8 cellular contexts compared by ENCODE assay signal in the genomic region with DNA sequence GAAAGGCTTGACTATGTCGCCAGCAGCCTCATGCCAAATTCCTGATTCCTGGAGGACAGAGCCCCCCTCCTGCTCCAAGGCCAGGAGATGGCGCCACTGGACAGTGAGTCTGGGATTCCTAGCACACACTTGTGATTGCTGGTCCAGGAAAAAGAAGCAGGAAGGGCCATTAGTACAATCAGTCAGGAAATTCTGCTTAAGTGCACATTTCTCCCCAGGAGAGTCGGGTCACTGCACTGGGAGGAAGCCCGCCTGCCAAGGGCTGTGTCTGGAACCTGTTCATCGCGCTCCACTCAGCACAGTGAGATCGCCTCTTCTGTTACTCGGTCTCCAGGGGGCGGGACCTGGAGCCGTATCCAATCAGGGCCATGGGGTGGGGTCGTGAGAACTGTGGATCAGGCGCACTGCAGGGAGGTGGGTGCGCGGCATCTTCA.
DNase-seq lines count a peak whose midpoint lies in the region; ATAC-seq, FAIRE-seq and TF ChIP-seq lines count a peak whose summit lies in the region.

No MANE protein-coding gene starts in this region.

- no peak overlapping the region for H2AFZ ChIP-seq in GM12878 (ENCODE audit: control insufficient read depth, low read depth, low read length)

- peak; percentile 24 to 39 (median 34); a peak in 4 of 6 replicates for TF ChIP-seq CTCF in GM12878 (IDR thresholded peaks at IDR 0.05 in 2 of 3, conservative IDR thresholded peaks at IDR 0.05 in 1 of 3; ENCODE audit: control insufficient read depth in 2 of 3, extremely low read depth in 1 of 3, insufficient read depth in 1 of 3, low read depth in 3 of 3, low read length in 3 of 3)

- SMC1A ChIA-PET in GM12878 (lab: Charles Lee; ENCODE audit: uncharacterized antibody, unreplicated experiment): no interaction called here

- no TSS peak for BruUV-seq in GM12878 (replicated peaks; lab: Mats Ljungman, UMichigan)

- TF ChIP-seq EP300 in GM12878 (IDR thresholded peaks at IDR 0.05; ENCODE audit: borderline replicate concordance in 1 of 2, control insufficient read depth in 1 of 2, low read depth in 2 of 2, low read length in 2 of 2): no peak

- peak; percentile 48 for DNase-seq in CD1c-positive myeloid dendritic cell (ENCODE audit: extremely low spot score)
- no peak for DNase-seq in GM12878 (ENCODE audit: low read depth, low spot score)
- DNase-seq in retina: peak; percentile 91
- DNase-seq in NK-92 (lab: John Stamatoyannopoulos, UW; ENCODE audit: unreplicated experiment): no peak
- DNase-seq in T-helper 9 cell: no peak
- no peak for DNase-seq in NCI-H1694 (lab: John Stamatoyannopoulos, UW)

- H3K9ac ChIP-seq in HUES6 (ENCODE audit: low read length): no peak overlapping the region
- H3K9ac ChIP-seq in GM12878 (ENCODE audit: control insufficient read depth, insufficient read depth, low read length): no peak overlapping the region

- TF ChIP-seq RAD21 in GM12878 (IDR thresholded peaks at IDR 0.05; ENCODE audit: insufficient read depth, low read depth, low read length): no peak

- no peak for FAIRE-seq in GM12878 (lab: Jason Lieb, UNC)

- 16% methylated on average over 14 of the region's 14 CpGs for WGBS in GM12878 (ENCODE audit: insufficient coverage, insufficient replicate concordance, low lambda C conversion rate, missing lambda C conversion rate)

- ATAC-seq in GM12878: no peak

- H3K9me3 ChIP-seq in HUES6 (ENCODE audit: control insufficient read depth, insufficient read depth, low read depth, low read length): peaks cover 50% of the 10 kb centered on the region
- H3K9me3 ChIP-seq in GM12878 (replicated peaks; ENCODE audit: control insufficient read depth, insufficient read depth, low read length): peaks cover 3% of the 10 kb centered on the region; the same call in 2 of the 3 replicates

- H3K79me2 ChIP-seq in GM12878 (ENCODE audit: control insufficient read depth, insufficient read depth, low read length): no peaks in the 10 kb centered on the region

- CTCF ChIA-PET in GM12878 (lab: Yijun Ruan, JAX): interaction anchor here (0.7 kb wide), 1 partner anchor 13 kb away, joined by 3 read pairs; no protein-coding TSS in a partner anchor

- POLR2A ChIA-PET in GM12878 (lab: Charles Lee): no interaction called here

- no peaks in the 10 kb centered on the region for H4K20me1 ChIP-seq in GM12878 (ENCODE audit: control insufficient read depth, insufficient read depth)

- in situ Hi-C loops in GM12878 (cut with MboI): no loop called here

- H3K27ac ChIP-seq in HUES6 (ENCODE audit: low read depth, low read length): no peak overlapping the region
- no peak overlapping the region for H3K27ac ChIP-seq in GM12878 (ENCODE audit: control insufficient read depth, insufficient read depth)

- no peaks in the 10 kb centered on the region; the same call in 1 of the 2 replicates for H3K27me3 ChIP-seq in HUES6 (ENCODE audit: control insufficient read depth, insufficient read depth, low read length)
- H3K27me3 ChIP-seq in GM12878 (replicated peaks in 1 of 2; ENCODE audit: control insufficient read depth in 2 of 2, insufficient read depth in 2 of 2, low read length in 1 of 2): no peaks in the 10 kb centered on the region

- RAD21 ChIA-PET in GM12878 (lab: Charles Lee; ENCODE audit: unreplicated experiment): no interaction called here

- intact Hi-C loops in GM12878 (cut with micrococcal nuclease; ENCODE audit: unreplicated experiment): no loop called here

- H3K4me2 ChIP-seq in GM12878 (ENCODE audit: control insufficient read depth, insufficient read depth): 0 out of 2 replicates have a peak overlapping the region, but pooled peaks have one; percentile 17

- H3K36me3 ChIP-seq in HUES6 (ENCODE audit: control insufficient read depth, insufficient read depth, low read length) (no peaks in the 10 kb centered on the region), GM12878 (ENCODE audit: control insufficient read depth in 2 of 2, insufficient read depth in 2 of 2, low read length in 1 of 2) (no peaks in the 10 kb centered on the region)

- H3K4me1 ChIP-seq in HUES6 (ENCODE audit: control insufficient read depth, insufficient read depth, low read length) (no peaks in the 10 kb centered on the region), GM12878 (ENCODE audit: control insufficient read depth, insufficient read depth, low read length) (no peaks in the 10 kb centered on the region)

- no peak for TF ChIP-seq POLR2A in GM12878 (IDR thresholded peaks at IDR 0.05; ENCODE audit: low read depth, low read length)

- peak overlapping the region; percentile 65; the same call in 1 of the 2 replicates for H3K4me3 ChIP-seq in HUES6 (ENCODE audit: low read depth, low read length)
- no peak overlapping the region for H3K4me3 ChIP-seq in GM12878
- peak overlapping the region; percentile 43 for H3K4me3 ChIP-seq in iPS-11a (ENCODE audit: low read depth, low read length)

TF ChIP-seq in GM12878, 131 proteins besides CTCF, POLR2A, EP300 and RAD21:
- no peak for TF ChIP-seq KLF5 (IDR thresholded peaks at IDR 0.05; ENCODE audit: partially characterized antibody)
- no peak for TF ChIP-seq ATF7 (IDR thresholded peaks at IDR 0.05; ENCODE audit: low read depth)
- no peak for TF ChIP-seq HDGF (IDR thresholded peaks at IDR 0.05)
- TF ChIP-seq SMC3 (IDR thresholded peaks at IDR 0.05; ENCODE audit: borderline replicate concordance, low read length): 0 out of 2 replicates have a peak, but pooled peaks have one; percentile 13
- TF ChIP-seq POLR2AphosphoS5 (IDR thresholded peaks at IDR 0.05; ENCODE audit: low read length): no peak

Comparison
In these comparisons a context has a peak if more than half of its experiments do, and no peak if none do; other contexts are left out.
1. DNase-seq: peak in CD1c-positive myeloid dendritic cell (single experiment) and retina (single experiment); none in GM12878 (single experiment), NK-92 (single experiment), T-helper 9 cell (single experiment) and NCI-H1694 (single experiment).